In the genomic region with DNA sequence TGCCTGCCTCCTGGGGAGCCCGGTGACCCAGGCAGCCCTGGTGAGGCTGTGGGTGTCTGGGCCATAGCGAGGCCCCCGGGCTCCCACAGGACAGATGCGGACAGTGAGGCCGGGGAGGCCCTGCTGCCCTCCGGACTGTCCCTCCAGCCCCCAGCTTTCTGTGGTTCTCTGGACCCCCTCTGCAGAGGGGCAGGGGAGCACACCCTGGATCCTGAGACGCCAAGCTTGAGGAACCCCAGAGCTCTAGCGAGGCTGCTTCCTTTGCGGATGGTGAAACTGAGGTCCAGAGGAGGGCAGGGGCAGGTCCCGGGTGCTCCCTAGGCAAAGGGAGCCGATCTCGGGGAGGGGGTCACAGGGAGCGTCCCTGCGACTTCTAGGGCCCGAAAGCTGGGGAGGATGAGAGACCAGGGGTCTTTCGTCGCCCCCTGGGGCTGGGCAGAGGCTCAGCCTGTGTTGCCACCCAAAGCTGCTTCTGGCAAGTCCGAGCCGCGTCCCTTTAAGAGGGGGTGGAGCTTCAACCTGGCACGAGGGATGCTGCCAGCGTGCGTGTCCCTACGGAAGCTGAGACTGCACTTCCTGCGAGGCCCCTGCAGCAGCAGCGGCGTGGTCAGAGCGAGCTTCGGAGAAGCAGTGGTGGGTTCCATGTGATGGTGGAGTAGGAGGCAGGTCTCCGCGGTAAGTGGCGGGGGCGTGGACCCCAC, we compare ENCODE assay signal across 8 cellular contexts.
DNase-seq lines count a peak whose midpoint lies in the region; ATAC-seq and TF ChIP-seq lines count a peak whose summit lies in the region.
"Not testable (repeated sequence)": the region's sequence is repeated elsewhere in the genome, so short reads cannot be mapped to it uniquely, and the experiment has no call there.

No MANE protein-coding gene starts in this region.

- not testable (repeated sequence) for H3K4me3 ChIP-seq in PC-3 (ENCODE audit: low read length); body of pancreas; heart right ventricle; lower lobe of right lung; aorta (ENCODE audit: low read length in 2 of 2)

- TF ChIP-seq POLR2A in body of pancreas (IDR thresholded peaks at IDR 0.05): not testable (repeated sequence)

- POLR2A ChIA-PET in PC-3 (lab: Charles Lee; ENCODE audit: unreplicated experiment): not testable (repeated sequence)

- H3K4me2 ChIP-seq in PC-3 (ENCODE audit: low read length): not testable (repeated sequence)

- H3F3A ChIP-seq in PC-3 (ENCODE audit: low read length, unreplicated experiment): not testable (repeated sequence)

- ATAC-seq in GM19035 (IDR thresholded peaks at IDR 0.05; ENCODE audit: unreplicated experiment) (peak; percentile 78), HG02759 (IDR thresholded peaks at IDR 0.05; ENCODE audit: unreplicated experiment) (peak; percentile 68), PC-3 (peak; percentile 97), body of pancreas (peak; percentile 92), heart right ventricle (peak; percentile 57 to 93 (median 81)), lower lobe of right lung (peak; percentile 84 to 89), sciatic nerve (peak; percentile 71), aorta (ENCODE audit: low FRiP score) (peak; percentile 74)

- not testable (repeated sequence) for H3K4me1 ChIP-seq in PC-3 (ENCODE audit: insufficient read depth, low read length); body of pancreas; heart right ventricle; lower lobe of right lung; aorta (ENCODE audit: control insufficient read depth in 1 of 2, insufficient read depth in 2 of 2, low read length in 2 of 2)

- not testable (repeated sequence) for H3K27ac ChIP-seq in PC-3 (ENCODE audit: low read length); body of pancreas; heart right ventricle; lower lobe of right lung; aorta (ENCODE audit: low read depth in 1 of 2, low read length in 2 of 2)

- not testable (repeated sequence) for H3K9ac ChIP-seq in PC-3 (ENCODE audit: low read length)

- not testable (repeated sequence) for H3K27me3 ChIP-seq in PC-3 (ENCODE audit: low read length); body of pancreas; heart right ventricle; lower lobe of right lung (ENCODE audit: low read depth); aorta (ENCODE audit: control insufficient read depth in 1 of 2, insufficient read depth in 2 of 2, low read length in 1 of 2)

- not testable (repeated sequence) for H2AFZ ChIP-seq in PC-3 (ENCODE audit: low read length)

- not testable (repeated sequence) for H4K20me1 ChIP-seq in PC-3 (ENCODE audit: low read length)

- not testable (repeated sequence) for H3K36me3 ChIP-seq in PC-3 (ENCODE audit: low read depth, low read length); body of pancreas (replicated peaks in 1 of 2; ENCODE audit: insufficient read depth in 1 of 2, low read depth in 2 of 2); heart right ventricle; lower lobe of right lung; aorta (ENCODE audit: control insufficient read depth in 1 of 2, insufficient read depth in 2 of 2, low read length in 1 of 2)

- not testable (repeated sequence) for H3K9me2 ChIP-seq in PC-3 (replicated peaks; ENCODE audit: low read length)

- H3K9me3 ChIP-seq in PC-3 (ENCODE audit: low read length); body of pancreas; heart right ventricle; lower lobe of right lung; aorta (ENCODE audit: control insufficient read depth, low read length): not testable (repeated sequence)

- intact Hi-C loops in PC-3 (cut with micrococcal nuclease); body of pancreas (cut with DNase I); heart right ventricle (cut with DNase I); lower lobe of right lung (cut with DNase I); sciatic nerve (cut with DNase I); aorta (cut with DNase I): not testable (repeated sequence)

- H3K79me2 ChIP-seq in PC-3 (ENCODE audit: low read length): not testable (repeated sequence)

- BruUV-seq in PC-3 (replicated peaks; lab: Mats Ljungman, UMichigan): not testable (repeated sequence)

- WGBS in body of pancreas, 2 donors: no CpG with 5 or more reads among the region's 33 CpGs
- WGBS in heart right ventricle, 2 donors: no CpG with 5 or more reads among the region's 33 CpGs
- WGBS in aorta, 2 donors: no CpG with 5 or more reads among the region's 33 CpGs

- TF ChIP-seq CTCF in PC-3 (conservative IDR thresholded peaks at IDR 0.05; ENCODE audit: low read depth, low read length); body of pancreas (IDR thresholded peaks at IDR 0.05); heart right ventricle (IDR thresholded peaks at IDR 0.05); lower lobe of right lung (IDR thresholded peaks at IDR 0.05): not testable (repeated sequence)

- DNase-seq in PC-3; body of pancreas; heart right ventricle; lower lobe of right lung; sciatic nerve (ENCODE audit: low spot score); aorta: not testable (repeated sequence)

- CTCF ChIA-PET in PC-3 (lab: Charles Lee): not testable (repeated sequence)
